In genomic region chr20:33401042-33401921, GRCh38 we compare ENCODE assay signal across 1 cellular context.
A peak's percentile ranks its signal among the peaks of the same experiment; 100 is the strongest.
TF ChIP-seq lines count a peak whose summit lies in the region.

A gene with protein sequence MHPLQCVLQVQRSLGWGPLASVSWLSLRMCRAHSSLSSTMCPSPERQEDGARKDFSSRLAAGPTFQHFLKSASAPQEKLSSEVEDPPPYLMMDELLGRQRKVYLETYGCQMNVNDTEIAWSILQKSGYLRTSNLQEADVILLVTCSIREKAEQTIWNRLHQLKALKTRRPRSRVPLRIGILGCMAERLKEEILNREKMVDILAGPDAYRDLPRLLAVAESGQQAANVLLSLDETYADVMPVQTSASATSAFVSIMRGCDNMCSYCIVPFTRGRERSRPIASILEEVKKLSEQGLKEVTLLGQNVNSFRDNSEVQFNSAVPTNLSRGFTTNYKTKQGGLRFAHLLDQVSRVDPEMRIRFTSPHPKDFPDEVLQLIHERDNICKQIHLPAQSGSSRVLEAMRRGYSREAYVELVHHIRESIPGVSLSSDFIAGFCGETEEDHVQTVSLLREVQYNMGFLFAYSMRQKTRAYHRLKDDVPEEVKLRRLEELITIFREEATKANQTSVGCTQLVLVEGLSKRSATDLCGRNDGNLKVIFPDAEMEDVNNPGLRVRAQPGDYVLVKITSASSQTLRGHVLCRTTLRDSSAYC (minus strand): TSS chr20:33401519. CDS start chr20:33397064, 4,455 bp downstream.

TF ChIP-seq in HepG2, 621 proteins besides CTCF, POLR2A, EP300 and RAD21 (continued from another document and continues in another):
- TF ChIP-seq ZFP62 (CRISPR knock-in tag; IDR thresholded peaks at IDR 0.05) (0 out of 2 replicates have a peak, but pooled peaks have one; percentile 38), SCMH1 (CRISPR knock-in tag; IDR thresholded peaks at IDR 0.05; ENCODE audit: borderline replicate concordance) (no peak), ZBTB25 (CRISPR knock-in tag; IDR thresholded peaks at IDR 0.05) (peak; percentile 98), THAP7 (CRISPR knock-in tag; IDR thresholded peaks at IDR 0.05) (peak; percentile 88), ZSCAN9 (CRISPR knock-in tag; IDR thresholded peaks at IDR 0.05; ENCODE audit: borderline replicate concordance) (peak; percentile 99), KDM6A (CRISPR knock-in tag; IDR thresholded peaks at IDR 0.05; ENCODE audit: low read depth) (peak; percentile 30), TERF1 (CRISPR knock-in tag; IDR thresholded peaks at IDR 0.05) (peak; percentile 95), HNF1B (CRISPR knock-in tag; IDR thresholded peaks at IDR 0.05) (peak; percentile 97), ZNF678 (CRISPR knock-in tag; IDR thresholded peaks at IDR 0.05) (peak; percentile 75), CEBPG (CRISPR knock-in tag; IDR thresholded peaks at IDR 0.05) (peak; percentile 84), SRSF4 (IDR thresholded peaks at IDR 0.05; ENCODE audit: low read depth, low read length, poor library complexity, severe bottlenecking) (no peak), TCF7 (IDR thresholded peaks at IDR 0.05; ENCODE audit: low read depth) (no peak), SMC3 (IDR thresholded peaks at IDR 0.05; ENCODE audit: low read length) (no peak), HBP1 (CRISPR knock-in tag; IDR thresholded peaks at IDR 0.05; ENCODE audit: low read depth) (peak; percentile 100), ZNF142 (CRISPR knock-in tag; IDR thresholded peaks at IDR 0.05) (peak; percentile 91), AKAP8 (CRISPR knock-in tag; IDR thresholded peaks at IDR 0.05) (peak; percentile 70; the same call in 1 of the 2 replicates), SIX4 (CRISPR knock-in tag; IDR thresholded peaks at IDR 0.05) (peak; percentile 88), FOXK1 (CRISPR knock-in tag; IDR thresholded peaks at IDR 0.05; ENCODE audit: borderline replicate concordance, low read depth) (peak; percentile 100), NKX3-1 (CRISPR knock-in tag; IDR thresholded peaks at IDR 0.05) (peak; percentile 86), ZNF274 (CRISPR knock-in tag; IDR thresholded peaks at IDR 0.05) (peak; percentile 87; the same call in 1 of the 2 replicates), ATF5 (CRISPR knock-in tag; IDR thresholded peaks at IDR 0.05; ENCODE audit: low read depth) (peak; percentile 96; the same call in 1 of the 2 replicates)
- TF ChIP-seq, protein P1, sequence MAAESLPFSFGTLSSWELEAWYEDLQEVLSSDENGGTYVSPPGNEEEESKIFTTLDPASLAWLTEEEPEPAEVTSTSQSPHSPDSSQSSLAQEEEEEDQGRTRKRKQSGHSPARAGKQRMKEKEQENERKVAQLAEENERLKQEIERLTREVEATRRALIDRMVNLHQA (CRISPR knock-in tag; IDR thresholded peaks at IDR 0.05) = peak; percentile 94
- TF ChIP-seq, protein P2, sequence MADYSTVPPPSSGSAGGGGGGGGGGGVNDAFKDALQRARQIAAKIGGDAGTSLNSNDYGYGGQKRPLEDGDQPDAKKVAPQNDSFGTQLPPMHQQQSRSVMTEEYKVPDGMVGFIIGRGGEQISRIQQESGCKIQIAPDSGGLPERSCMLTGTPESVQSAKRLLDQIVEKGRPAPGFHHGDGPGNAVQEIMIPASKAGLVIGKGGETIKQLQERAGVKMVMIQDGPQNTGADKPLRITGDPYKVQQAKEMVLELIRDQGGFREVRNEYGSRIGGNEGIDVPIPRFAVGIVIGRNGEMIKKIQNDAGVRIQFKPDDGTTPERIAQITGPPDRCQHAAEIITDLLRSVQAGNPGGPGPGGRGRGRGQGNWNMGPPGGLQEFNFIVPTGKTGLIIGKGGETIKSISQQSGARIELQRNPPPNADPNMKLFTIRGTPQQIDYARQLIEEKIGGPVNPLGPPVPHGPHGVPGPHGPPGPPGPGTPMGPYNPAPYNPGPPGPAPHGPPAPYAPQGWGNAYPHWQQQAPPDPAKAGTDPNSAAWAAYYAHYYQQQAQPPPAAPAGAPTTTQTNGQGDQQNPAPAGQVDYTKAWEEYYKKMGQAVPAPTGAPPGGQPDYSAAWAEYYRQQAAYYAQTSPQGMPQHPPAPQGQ (CRISPR knock-in tag; IDR thresholded peaks at IDR 0.05; ENCODE audit: borderline replicate concordance) = no peak; the same call in 1 of the 2 replicates
- TF ChIP-seq, protein P3, sequence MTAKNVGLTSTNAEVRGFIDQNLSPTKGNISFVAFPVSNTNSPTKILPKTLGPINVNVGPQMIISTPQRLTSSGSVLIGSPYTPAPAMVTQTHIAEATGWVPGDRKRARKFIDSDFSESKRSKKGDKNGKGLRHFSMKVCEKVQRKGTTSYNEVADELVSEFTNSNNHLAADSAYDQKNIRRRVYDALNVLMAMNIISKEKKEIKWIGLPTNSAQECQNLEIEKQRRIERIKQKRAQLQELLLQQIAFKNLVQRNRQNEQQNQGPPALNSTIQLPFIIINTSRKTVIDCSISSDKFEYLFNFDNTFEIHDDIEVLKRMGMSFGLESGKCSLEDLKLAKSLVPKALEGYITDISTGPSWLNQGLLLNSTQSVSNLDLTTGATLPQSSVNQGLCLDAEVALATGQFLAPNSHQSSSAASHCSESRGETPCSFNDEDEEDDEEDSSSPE (CRISPR knock-in tag; IDR thresholded peaks at IDR 0.05) = peak; percentile 98
- TF ChIP-seq, protein P4, sequence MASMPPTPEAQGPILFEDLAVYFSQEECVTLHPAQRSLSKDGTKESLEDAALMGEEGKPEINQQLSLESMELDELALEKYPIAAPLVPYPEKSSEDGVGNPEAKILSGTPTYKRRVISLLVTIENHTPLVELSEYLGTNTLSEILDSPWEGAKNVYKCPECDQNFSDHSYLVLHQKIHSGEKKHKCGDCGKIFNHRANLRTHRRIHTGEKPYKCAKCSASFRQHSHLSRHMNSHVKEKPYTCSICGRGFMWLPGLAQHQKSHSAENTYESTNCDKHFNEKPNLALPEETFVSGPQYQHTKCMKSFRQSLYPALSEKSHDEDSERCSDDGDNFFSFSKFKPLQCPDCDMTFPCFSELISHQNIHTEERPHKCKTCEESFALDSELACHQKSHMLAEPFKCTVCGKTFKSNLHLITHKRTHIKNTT (CRISPR knock-in tag; IDR thresholded peaks at IDR 0.05) = no peak
- TF ChIP-seq, protein P5, sequence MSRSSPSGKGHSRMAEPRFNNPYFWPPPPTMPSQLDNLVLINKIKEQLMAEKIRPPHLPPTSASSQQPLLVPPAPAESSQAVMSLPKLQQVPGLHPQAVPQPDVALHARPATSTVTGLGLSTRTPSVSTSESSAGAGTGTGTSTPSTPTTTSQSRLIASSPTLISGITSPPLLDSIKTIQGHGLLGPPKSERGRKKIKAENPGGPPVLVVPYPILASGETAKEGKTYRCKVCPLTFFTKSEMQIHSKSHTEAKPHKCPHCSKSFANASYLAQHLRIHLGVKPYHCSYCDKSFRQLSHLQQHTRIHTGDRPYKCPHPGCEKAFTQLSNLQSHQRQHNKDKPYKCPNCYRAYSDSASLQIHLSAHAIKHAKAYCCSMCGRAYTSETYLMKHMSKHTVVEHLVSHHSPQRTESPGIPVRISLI (CRISPR knock-in tag; IDR thresholded peaks at IDR 0.05; ENCODE audit: borderline replicate concordance) = peak; percentile 77; the same call in 1 of the 2 replicates
